In genomic region chr12:109713187-109713984, GRCh38 we compare ENCODE assay signal across 8 cellular contexts.
DNase-seq lines count a peak whose midpoint lies in the region; ATAC-seq and TF ChIP-seq lines count a peak whose summit lies in the region.

Gene FAM222A (plus strand): TSS chr12:109713825. CDS start chr12:109744147, 30,322 bp downstream.

- ATAC-seq in GM21526 (IDR thresholded peaks at IDR 0.05; ENCODE audit: low FRiP score, unreplicated experiment), result peak; percentile 87

- H3K4me2 ChIP-seq in OCI-LY3 (ENCODE audit: low read length), result peak within 1 kb of the TSS; percentile 86

- no peaks in the 10 kb centered on the region for H4K20me1 ChIP-seq in OCI-LY3 (ENCODE audit: insufficient read depth, low read length)

- H3K27ac ChIP-seq in OCI-LY3 (ENCODE audit: low read length), result no peak within 1 kb of the TSS

- no peaks in the 10 kb centered on the region for H3K36me3 ChIP-seq in OCI-LY3 (replicated peaks; ENCODE audit: low read depth, low read length)

- peak within 1 kb of the TSS; percentile 66; the same call in 1 of the 2 replicates for H2AFZ ChIP-seq in OCI-LY3 (ENCODE audit: low read depth, low read length)

- peaks cover 6% of the 10 kb centered on the region for H3K4me1 ChIP-seq in OCI-LY3 (ENCODE audit: low read length)

- DNase-seq in DMS 273 (lab: John Stamatoyannopoulos, UW; ENCODE audit: unreplicated experiment), result peak; percentile 97
- DNase-seq in HuH-7 (ENCODE audit: low spot score), result peak; percentile 99
- peak; percentile 97 for DNase-seq in activated T-cell treated with anti-CD3 and anti-CD28 coated beads for 24 hours (ENCODE audit: low read depth)
- peak; percentile 93 for DNase-seq in epidermal melanocyte (ENCODE audit: insufficient read length, low spot score)
- peak; percentile 95 for DNase-seq in middle frontal gyrus (ENCODE audit: extremely low spot score, low spot score)
- peak; percentile 96 to 97 for DNase-seq in stimulated activated CD8-positive, alpha-beta memory T cell treated with anti-CD3 and anti-CD28 coated beads, Interleukin-2, amount 100 ng/mL, for 1 hour (ENCODE audit: low read depth in 2 of 2)

- H3K27me3 ChIP-seq in OCI-LY3 (ENCODE audit: low read depth, low read length), result no peaks in the 10 kb centered on the region

- peak within 1 kb of the TSS; percentile 95 for H3K4me3 ChIP-seq in OCI-LY3 (ENCODE audit: low read length)

- no peaks in the 10 kb centered on the region for H3K9me3 ChIP-seq in OCI-LY3 (ENCODE audit: insufficient read depth, low read length)

- peak within 1 kb of the TSS; percentile 46 for H3K9ac ChIP-seq in OCI-LY3 (ENCODE audit: low read length)

- no peaks in the 10 kb centered on the region for H3K79me2 ChIP-seq in OCI-LY3 (ENCODE audit: low read length)

- TF ChIP-seq CTCF in OCI-LY3 (IDR thresholded peaks at IDR 0.05; ENCODE audit: low read depth, low read length), result no peak
